8 cellular contexts compared by ENCODE assay signal in genomic region chr5:126594676-126595485, GRCh38. TPM values are rescaled to one million over a fixed set of nuclear protein-coding genes. Genes with fewer than 3 reads are reported as not detected.
DNase-seq lines count a peak whose midpoint lies in the region; ATAC-seq and TF ChIP-seq lines count a peak whose summit lies in the region.

ALDH7A1 (minus strand) TSS chr5:126595219; CDS start chr5:126595198, 21 bp downstream.

- H3K9me3 Mint-ChIP-seq in CD8-positive, alpha-beta memory T cell: no peaks in the 10 kb centered on the region
- no peaks in the 10 kb centered on the region for H3K9me3 Mint-ChIP-seq in activated naive CD8-positive, alpha-beta T cell treated with anti-CD3 and anti-CD28 coated beads, Interleukin-2, amount 50 U/mL, for 24 hours
- H3K9me3 Mint-ChIP-seq in glutamatergic neuron (ENCODE audit: unreplicated experiment): peaks cover 4% of the 10 kb centered on the region

- H3K27me3 Mint-ChIP-seq in CD8-positive, alpha-beta memory T cell: peaks cover 13 to 30% of the 10 kb centered on the region in 2 donors
- H3K27me3 Mint-ChIP-seq in activated naive CD8-positive, alpha-beta T cell treated with anti-CD3 and anti-CD28 coated beads, Interleukin-2, amount 50 U/mL, for 24 hours: peaks cover 9% of the 10 kb centered on the region
- peaks cover 13% of the 10 kb centered on the region for H3K27me3 Mint-ChIP-seq in glutamatergic neuron (ENCODE audit: unreplicated experiment)

- ATAC-seq in GM19455 (IDR thresholded peaks at IDR 0.05; ENCODE audit: unreplicated experiment) (peak; percentile 81), HG03565 (IDR thresholded peaks at IDR 0.05; ENCODE audit: unreplicated experiment) (peak; percentile 57)
- peak; percentile 88 for ATAC-seq in activated naive CD8-positive, alpha-beta T cell treated with anti-CD3 and anti-CD28 coated beads, Interleukin-2, amount 50 U/mL, for 24 hours

- 3% methylated on average over 33 to 40 of the region's 49 CpGs for WGBS in tibial nerve, 2 donors

- no peak for TF ChIP-seq CTCF in glutamatergic neuron (IDR thresholded peaks at IDR 0.05; ENCODE audit: partially characterized antibody, unreplicated experiment)
- no peak for TF ChIP-seq CTCF in neutrophil (IDR thresholded peaks at IDR 0.05)
- peak; percentile 19 to 74 (median 48) for TF ChIP-seq CTCF in tibial nerve (IDR thresholded peaks at IDR 0.05)

- peak within 1 kb of the TSS; percentile 79 to 89 (median 84) for H3K4me3 Mint-ChIP-seq in CD8-positive, alpha-beta memory T cell
- H3K4me3 Mint-ChIP-seq in activated naive CD8-positive, alpha-beta T cell treated with anti-CD3 and anti-CD28 coated beads, Interleukin-2, amount 50 U/mL, for 24 hours: peak within 1 kb of the TSS; percentile 78
- H3K4me3 Mint-ChIP-seq in glutamatergic neuron (ENCODE audit: unreplicated experiment): peak within 1 kb of the TSS; percentile 95

- no peaks in the 10 kb centered on the region for H3K9me3 ChIP-seq in CD8-positive, alpha-beta memory T cell (ENCODE audit: low read length)
- H3K9me3 ChIP-seq in neutrophil (no peaks in the 10 kb centered on the region), tibial nerve (no peaks in the 10 kb centered on the region)

- H3K27ac ChIP-seq in CD8-positive, alpha-beta memory T cell (ENCODE audit: low read depth, low read length): no peak within 1 kb of the TSS
- H3K27ac ChIP-seq in neutrophil (no peak within 1 kb of the TSS), tibial nerve (peak within 1 kb of the TSS; percentile 61 to 85 (median 74))

- peak within 1 kb of the TSS in 3 of 8 donors; percentile 6 to 77 (median 61) for H3K27ac Mint-ChIP-seq in CD8-positive, alpha-beta memory T cell
- no peak within 1 kb of the TSS for H3K27ac Mint-ChIP-seq in activated naive CD8-positive, alpha-beta T cell treated with anti-CD3 and anti-CD28 coated beads, Interleukin-2, amount 50 U/mL, for 24 hours
- peak within 1 kb of the TSS; percentile 100 for H3K27ac Mint-ChIP-seq in glutamatergic neuron (ENCODE audit: unreplicated experiment)

- CTCF ChIA-PET in CD8-positive, alpha-beta memory T cell (lab: Charles Lee): interaction anchor here (0.7 to 1.2 kb wide), 3 partner anchors 10 to 242 kb away, joined by 3 read pairs; no protein-coding TSS in a partner anchor

- no peaks in the 10 kb centered on the region for H3K27me3 ChIP-seq in CD8-positive, alpha-beta memory T cell (ENCODE audit: insufficient read depth, low read length, poor library complexity, severe bottlenecking)
- peaks cover 59% of the 10 kb centered on the region for H3K27me3 ChIP-seq in neutrophil
- H3K27me3 ChIP-seq in tibial nerve: no peaks in the 10 kb centered on the region

- peaks cover 11 to 16% (median 13%) of the 10 kb centered on the region in 3 donors for H3K4me1 Mint-ChIP-seq in CD8-positive, alpha-beta memory T cell
- H3K4me1 Mint-ChIP-seq in activated naive CD8-positive, alpha-beta T cell treated with anti-CD3 and anti-CD28 coated beads, Interleukin-2, amount 50 U/mL, for 24 hours: peaks cover 12% of the 10 kb centered on the region
- H3K4me1 Mint-ChIP-seq in glutamatergic neuron (ENCODE audit: low read depth, unreplicated experiment): peaks cover 15% of the 10 kb centered on the region

- no peaks in the 10 kb centered on the region for H3K36me3 ChIP-seq in CD8-positive, alpha-beta memory T cell (ENCODE audit: insufficient read depth, low read length)
- no peaks in the 10 kb centered on the region for H3K36me3 ChIP-seq in neutrophil
- H3K36me3 ChIP-seq in tibial nerve: peaks cover 0 to 24% (median 0%) of the 10 kb centered on the region in 3 donors

- DNase-seq in CD8-positive, alpha-beta memory T cell: peak in 2 of 5 donors; percentile 16 to 26
- DNase-seq in RKO (ENCODE audit: low spot score): peak; percentile 94
- DNase-seq in activated naive CD8-positive, alpha-beta T cell treated with anti-CD3 and anti-CD28 coated beads, Interleukin-2, amount 50 U/mL, for 24 hours: peak; percentile 61
- peak; percentile 97 for DNase-seq in glutamatergic neuron
- DNase-seq in tibial nerve (ENCODE audit: low spot score in 2 of 2): peak; percentile 82 to 83

- peaks cover 0 to 2% (median 0%) of the 10 kb centered on the region in 3 donors for H3K36me3 Mint-ChIP-seq in CD8-positive, alpha-beta memory T cell
- H3K36me3 Mint-ChIP-seq in activated naive CD8-positive, alpha-beta T cell treated with anti-CD3 and anti-CD28 coated beads, Interleukin-2, amount 50 U/mL, for 24 hours (ENCODE audit: low read depth): peaks cover 2% of the 10 kb centered on the region
- no peaks in the 10 kb centered on the region for H3K36me3 Mint-ChIP-seq in glutamatergic neuron (ENCODE audit: unreplicated experiment)

- TF ChIP-seq POLR2A in tibial nerve (IDR thresholded peaks at IDR 0.05): peak; percentile 51 to 68

- peaks cover 6% of the 10 kb centered on the region for H3K4me1 ChIP-seq in CD8-positive, alpha-beta memory T cell (ENCODE audit: insufficient read depth, low read length)
- H3K4me1 ChIP-seq in neutrophil (ENCODE audit: control insufficient read depth in 1 of 2, insufficient read depth in 1 of 2, low read depth in 1 of 2, low read length in 1 of 2) (peaks cover 5 to 11% of the 10 kb centered on the region in 2 experiments), tibial nerve (peaks cover 0 to 17% (median 8%) of the 10 kb centered on the region in 4 donors)

- peak in 1 of 2 donors; percentile 83 for TF ChIP-seq EP300 in tibial nerve (IDR thresholded peaks at IDR 0.05)

- POLR2A ChIA-PET in CD8-positive, alpha-beta memory T cell (lab: Charles Lee): no interaction called here

- H3K4me3 ChIP-seq in CD8-positive, alpha-beta memory T cell (ENCODE audit: low read length): peak within 1 kb of the TSS; percentile 53
- H3K4me3 ChIP-seq in neutrophil (ENCODE audit: low read depth in 1 of 2, low read length in 1 of 2) (peak within 1 kb of the TSS; percentile 25 to 41), tibial nerve (peak within 1 kb of the TSS; percentile 54 to 65 (median 58))

RNA-seq across cellular contexts. Expression of gene ALDH7A1, which starts in this region (rescaled TPM):
- 1 to 10 TPM; 4.4 to 5.2 TPM for total RNA-seq in CD8-positive, alpha-beta memory T cell
- polyA plus RNA-seq in CD8-positive, alpha-beta memory T cell: 3.3 TPM
- 85.9 TPM for total RNA-seq in glutamatergic neuron (ENCODE audit: unreplicated experiment)
- total RNA-seq in tibial nerve: 10 to 100 TPM; 20.7 to 41.0 (median 32.9) TPM

Comparison
In these comparisons a context has a peak if more than half of its experiments do, and no peak if none do; other contexts are left out.
1. H3K27ac ChIP-seq: peak in tibial nerve (4 of 4); none in CD8-positive, alpha-beta memory T cell (single experiment) and neutrophil (single experiment).
2. CTCF ChIP-seq: peak in tibial nerve (5 of 5); none in glutamatergic neuron (single experiment) and neutrophil (single experiment).
3. Peak in every context shown above with its lines, with median percentiles within 50 percentile points of each other: H3K4me3 ChIP-seq, H3K4me3 Mint-ChIP-seq and ATAC-seq.